Comparison of ENCODE assay signal across 8 cellular contexts in the genomic region with DNA sequence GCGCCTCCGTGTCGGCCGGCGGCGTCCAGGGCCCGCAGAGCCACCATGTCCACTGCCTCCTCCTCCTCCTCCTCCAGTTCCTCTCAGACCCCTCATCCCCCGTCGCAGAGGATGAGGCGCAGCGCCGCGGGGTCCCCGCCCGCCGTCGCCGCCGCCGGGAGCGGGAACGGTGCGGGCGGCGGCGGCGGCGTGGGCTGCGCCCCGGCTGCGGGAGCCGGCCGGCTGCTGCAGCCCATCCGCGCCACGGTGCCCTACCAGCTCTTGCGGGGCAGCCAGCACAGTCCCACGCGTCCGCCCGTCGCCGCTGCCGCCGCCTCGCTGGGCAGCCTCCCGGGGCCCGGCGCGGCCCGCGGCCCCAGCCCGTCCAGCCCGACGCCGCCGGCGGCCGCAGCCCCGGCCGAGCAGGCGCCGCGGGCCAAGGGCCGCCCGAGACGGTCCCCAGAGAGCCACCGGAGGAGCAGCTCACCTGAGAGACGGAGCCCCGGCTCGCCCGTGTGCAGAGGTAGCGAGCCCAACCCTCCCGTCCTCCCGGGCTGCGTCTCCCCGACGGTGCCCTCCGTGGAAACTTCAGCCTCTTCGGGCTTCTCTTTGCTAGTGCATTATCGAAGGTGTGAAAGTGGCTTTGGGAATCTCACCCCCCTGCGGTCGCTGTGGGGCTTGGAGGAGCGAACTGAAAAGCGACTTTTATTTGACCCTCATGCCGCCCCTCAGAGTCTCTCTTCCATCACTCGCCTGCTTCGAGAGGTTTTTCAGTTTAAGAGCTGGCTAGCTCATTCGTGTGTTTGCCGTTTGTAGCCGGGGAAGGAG. TPM values are rescaled to one million over a fixed set of nuclear protein-coding genes. Genes with fewer than 3 reads are reported as not detected.
DNase-seq lines count a peak whose midpoint lies in the region; ATAC-seq, FAIRE-seq and TF ChIP-seq lines count a peak whose summit lies in the region.

No MANE protein-coding gene starts in this region.

- H3K4me1 ChIP-seq in endothelial cell of umbilical vein (ENCODE audit: control insufficient read depth, extremely low read depth, insufficient read depth, low read length) (peaks cover 10% of the 10 kb centered on the region), mucosa of rectum (ENCODE audit: control insufficient read depth in 2 of 2, insufficient read depth in 2 of 2, low read length in 2 of 2) (peaks cover 0 to 8% of the 10 kb centered on the region in 2 donors)

- no peak for TF ChIP-seq CTCF in HFFc6 (IDR thresholded peaks at IDR 0.05)
- peak in 1 of 2 donors; percentile 6 for TF ChIP-seq CTCF in endothelial cell of umbilical vein (IDR thresholded peaks at IDR 0.05; ENCODE audit: extremely low read depth in 1 of 2, insufficient read depth in 1 of 2, low read depth in 1 of 2, low read length in 2 of 2)

- peaks cover 1% of the 10 kb centered on the region; the same call in 1 of the 2 replicates for H3K27me3 Mint-ChIP-seq in HFFc6 (ENCODE audit: insufficient read depth)
- no peaks in the 10 kb centered on the region for H3K27me3 Mint-ChIP-seq in activated CD8-positive, alpha-beta memory T cell treated with anti-CD3 and anti-CD28 coated beads, Interleukin-2, amount 10 ng/mL, durations not matched to agents 7 days and 5 days
- H3K27me3 Mint-ChIP-seq in stimulated activated naive B cell treated with anti-CD40 and anti-IgM and Interleukin-4, amounts not matched to agents 10 μg/mL and 1 μg/mL and 100 μg/mL, for 72 hours, result no peaks in the 10 kb centered on the region

- CTCF ChIA-PET in activated CD8-positive, alpha-beta memory T cell treated with anti-CD3 and anti-CD28 coated beads, Interleukin-2, amount 10 ng/mL, durations not matched to agents 7 days and 5 days (lab: Charles Lee), result interaction anchor here (1.3 to 2.8 kb wide), 6 partner anchors 20 to 288 kb away, joined by 3 to 14 read pairs (median 8); no protein-coding TSS in a partner anchor
- CTCF ChIA-PET in endothelial cell of umbilical vein (lab: Charles Lee), result interaction anchor here (0.8 to 6.9 kb wide), 10 partner anchors 10 to 288 kb away, joined by 3 to 41 read pairs (median 4); no protein-coding TSS in a partner anchor

- H3K27me3 ChIP-seq in endothelial cell of umbilical vein (ENCODE audit: control insufficient read depth in 2 of 2, insufficient read depth in 2 of 2, low read length in 2 of 2), result no peaks in the 10 kb centered on the region
- H3K27me3 ChIP-seq in mucosa of rectum (ENCODE audit: control insufficient read depth in 2 of 2, insufficient read depth in 2 of 2, low read length in 2 of 2), result no peaks in the 10 kb centered on the region

- H3K9ac ChIP-seq in endothelial cell of umbilical vein (replicated peaks; ENCODE audit: extremely low read depth, insufficient read depth, low read length) (peak overlapping the region; percentile 59), mucosa of rectum (ENCODE audit: low read depth in 1 of 2, low read length in 2 of 2) (peak overlapping the region; percentile 83 to 91)

- no peak overlapping the region for H3K27ac Mint-ChIP-seq in HFFc6
- H3K27ac Mint-ChIP-seq in activated CD8-positive, alpha-beta memory T cell treated with anti-CD3 and anti-CD28 coated beads, Interleukin-2, amount 10 ng/mL, durations not matched to agents 7 days and 5 days, result peak overlapping the region; percentile 72
- H3K27ac Mint-ChIP-seq in stimulated activated naive B cell treated with anti-CD40 and anti-IgM and Interleukin-4, amounts not matched to agents 10 μg/mL and 1 μg/mL and 100 μg/mL, for 72 hours, result peak overlapping the region; percentile 85

- POLR2A ChIA-PET in endothelial cell of umbilical vein (lab: Charles Lee), result interaction anchor here (0.6 kb wide), 1 partner anchor 324 kb away, joined by 4 read pairs; no protein-coding TSS in a partner anchor

- H3K9me3 ChIP-seq in endothelial cell of umbilical vein (replicated peaks; ENCODE audit: control insufficient read depth, insufficient read depth, low read length) (no peaks in the 10 kb centered on the region), mucosa of rectum (ENCODE audit: control insufficient read depth in 2 of 2, low read length in 2 of 2) (no peaks in the 10 kb centered on the region)

- H3K4me1 Mint-ChIP-seq in HFFc6 (ENCODE audit: low read depth), result peaks cover 24% of the 10 kb centered on the region
- H3K4me1 Mint-ChIP-seq in activated CD8-positive, alpha-beta memory T cell treated with anti-CD3 and anti-CD28 coated beads, Interleukin-2, amount 10 ng/mL, durations not matched to agents 7 days and 5 days, result peaks cover 22% of the 10 kb centered on the region
- H3K4me1 Mint-ChIP-seq in stimulated activated naive B cell treated with anti-CD40 and anti-IgM and Interleukin-4, amounts not matched to agents 10 μg/mL and 1 μg/mL and 100 μg/mL, for 72 hours, result peaks cover 9 to 30% of the 10 kb centered on the region in 2 donors

- peak; percentile 68 for FAIRE-seq in endothelial cell of umbilical vein (lab: Jason Lieb, UNC)

- no TSS peak for BruUV-seq in endothelial cell of umbilical vein (replicated peaks; lab: Mats Ljungman, UMichigan)

- H4K20me1 ChIP-seq in endothelial cell of umbilical vein (replicated peaks; ENCODE audit: control insufficient read depth, extremely low read depth, insufficient read depth, low read length), result no peaks in the 10 kb centered on the region

- no peak overlapping the region for H3K27ac ChIP-seq in endothelial cell of umbilical vein (ENCODE audit: insufficient read depth, low read depth, low read length)
- peak overlapping the region; percentile 93 to 96 for H3K27ac ChIP-seq in mucosa of rectum (ENCODE audit: low read depth in 2 of 2, low read length in 2 of 2)

- DNase-seq in Daoy (ENCODE audit: low read depth) (peak; percentile 56), HFFc6 (peak; percentile 28), NCI-H524 (lab: John Stamatoyannopoulos, UW) (peak; percentile 57 to 70), endothelial cell of umbilical vein (ENCODE audit: low read depth, low spot score) (peak; percentile 61), middle frontal gyrus (ENCODE audit: extremely low spot score, low spot score) (no peak)
- peak; percentile 69 for DNase-seq in activated CD8-positive, alpha-beta memory T cell treated with anti-CD3 and anti-CD28 coated beads, Interleukin-2, amount 10 ng/mL, durations not matched to agents 7 days and 5 days
- DNase-seq in stimulated activated naive B cell treated with anti-CD40 and anti-IgM and Interleukin-4, amounts not matched to agents 10 μg/mL and 1 μg/mL and 100 μg/mL, for 72 hours, result peak; percentile 47

- intact Hi-C loops in endothelial cell of umbilical vein (cut with micrococcal nuclease), result loop anchor here (2.0 to 5.0 kb wide), 4 partner anchors 67 to 272 kb away; no protein-coding TSS in a partner anchor

- ATAC-seq in activated CD8-positive, alpha-beta memory T cell treated with anti-CD3 and anti-CD28 coated beads, Interleukin-2, amount 10 ng/mL, durations not matched to agents 7 days and 5 days, result peak; percentile 17
- ATAC-seq in stimulated activated naive B cell treated with anti-CD40 and anti-IgM and Interleukin-4, amounts not matched to agents 10 μg/mL and 1 μg/mL and 100 μg/mL, for 72 hours (replicated peaks), result peak; percentile 27 to 29

- no peaks in the 10 kb centered on the region for H3K9me3 Mint-ChIP-seq in HFFc6
- no peaks in the 10 kb centered on the region for H3K9me3 Mint-ChIP-seq in activated CD8-positive, alpha-beta memory T cell treated with anti-CD3 and anti-CD28 coated beads, Interleukin-2, amount 10 ng/mL, durations not matched to agents 7 days and 5 days (ENCODE audit: low read depth)
- no peaks in the 10 kb centered on the region for H3K9me3 Mint-ChIP-seq in stimulated activated naive B cell treated with anti-CD40 and anti-IgM and Interleukin-4, amounts not matched to agents 10 μg/mL and 1 μg/mL and 100 μg/mL, for 72 hours

- no peaks in the 10 kb centered on the region for H3K36me3 Mint-ChIP-seq in HFFc6 (ENCODE audit: low read depth)
- H3K36me3 Mint-ChIP-seq in activated CD8-positive, alpha-beta memory T cell treated with anti-CD3 and anti-CD28 coated beads, Interleukin-2, amount 10 ng/mL, durations not matched to agents 7 days and 5 days, result peaks cover 2% of the 10 kb centered on the region
- H3K36me3 Mint-ChIP-seq in stimulated activated naive B cell treated with anti-CD40 and anti-IgM and Interleukin-4, amounts not matched to agents 10 μg/mL and 1 μg/mL and 100 μg/mL, for 72 hours, result no peaks in the 10 kb centered on the region

- H3K4me3 ChIP-seq in endothelial cell of umbilical vein (replicated peaks in 1 of 3; ENCODE audit: insufficient read depth in 1 of 3, low read depth in 1 of 3, low read length in 3 of 3), result peak overlapping the region; percentile 61 to 80 (median 70)
- H3K4me3 ChIP-seq in mucosa of rectum (ENCODE audit: low read length in 2 of 2), result peak overlapping the region; percentile 83 to 91

- dilution Hi-C loops in endothelial cell of umbilical vein (cut with MboI; ENCODE audit: extremely low pct_ligation_motif_present, low sequenced_read_pairs), result no loop called here

- H3K36me3 ChIP-seq in endothelial cell of umbilical vein (ENCODE audit: control insufficient read depth in 2 of 2, extremely low read depth in 1 of 2, insufficient read depth in 2 of 2, low read length in 2 of 2) (no peaks in the 10 kb centered on the region), mucosa of rectum (ENCODE audit: control insufficient read depth in 2 of 2, insufficient read depth in 2 of 2, low read length in 2 of 2) (no peaks in the 10 kb centered on the region)

- H2AFZ ChIP-seq in endothelial cell of umbilical vein (ENCODE audit: low read depth, low read length), result peak overlapping the region; percentile 60

- no peaks in the 10 kb centered on the region for H3K79me2 ChIP-seq in endothelial cell of umbilical vein (ENCODE audit: control insufficient read depth, insufficient read depth, low read length)

- no peaks in the 10 kb centered on the region for H3K9me1 ChIP-seq in endothelial cell of umbilical vein (replicated peaks; ENCODE audit: control insufficient read depth, extremely low read depth, insufficient read depth, low read length)

- TF ChIP-seq POLR2A in endothelial cell of umbilical vein (IDR thresholded peaks at IDR 0.05; ENCODE audit: low read depth, low read length), result no peak

- H3K4me3 Mint-ChIP-seq in HFFc6, result peak overlapping the region; percentile 94
- H3K4me3 Mint-ChIP-seq in activated CD8-positive, alpha-beta memory T cell treated with anti-CD3 and anti-CD28 coated beads, Interleukin-2, amount 10 ng/mL, durations not matched to agents 7 days and 5 days, result peak overlapping the region; percentile 89
- peak overlapping the region in 1 of 2 donors; percentile 81 for H3K4me3 Mint-ChIP-seq in stimulated activated naive B cell treated with anti-CD40 and anti-IgM and Interleukin-4, amounts not matched to agents 10 μg/mL and 1 μg/mL and 100 μg/mL, for 72 hours

- peak overlapping the region; percentile 96 for H3K4me2 ChIP-seq in endothelial cell of umbilical vein (ENCODE audit: insufficient read depth, low read length)

RNA-seq across cellular contexts. Expression of a gene that starts 0.9 kb away (rescaled TPM):
- total RNA-seq in Daoy (2014; rRNA removed; shearing (Covaris generic)), result 5.2 and 6.0 TPM in 2 replicates
- 10 to 100 TPM; 15.0 to 17.7 (median 16.2) TPM for total RNA-seq in HFFc6 (2021; fragmentation: NEBNext Ultra II Directional; extraction: Animal tissue kit (Norgen Biotek cat#: 25700))
- 10 to 100 TPM; 37.7 to 43.6 TPM for total RNA-seq in activated CD8-positive, alpha-beta memory T cell treated with anti-CD3 and anti-CD28 coated beads, Interleukin-2, amount 10 ng/mL, durations not matched to agents 7 days and 5 days
- total RNA-seq in endothelial cell of umbilical vein, result 5.1 and 5.6 TPM in 2 replicates
- 2.3 and 2.9 TPM in 2 replicates for polyA plus RNA-seq in endothelial cell of umbilical vein
- polyA plus RNA-seq in endothelial cell of umbilical vein (2011; cell fraction: cytosol; rRNA removed), result 2.1 and 2.5 TPM in 2 replicates
- 5.3 and 7.2 TPM in 2 replicates for polyA plus RNA-seq in endothelial cell of umbilical vein (2011; cell fraction: nucleus; rRNA removed)
- polyA plus RNA-seq in endothelial cell of umbilical vein (2012), result 4.0 and 5.2 TPM in 2 replicates
- 10.0 and 11.8 TPM in 2 replicates for polyA minus RNA-seq in endothelial cell of umbilical vein
- 30.6 TPM for polyA minus RNA-seq in endothelial cell of umbilical vein (2011; cell fraction: cytosol; rRNA and poly(A)+ RNA removed)
- polyA minus RNA-seq in endothelial cell of umbilical vein (2011; cell fraction: nucleus; rRNA and poly(A)+ RNA removed), result 16.3 and 19.2 TPM in 2 replicates
